Comparison of ENCODE assay signal across 8 cellular contexts in genomic region chr3:42025388-42026138, GRCh38.
DNase-seq lines count a peak whose midpoint lies in the region; ATAC-seq lines count a peak whose summit lies in the region.

No MANE protein-coding gene starts in this region.

- peak overlapping the region; percentile 38 for H3K4me3 ChIP-seq in neuron (ENCODE audit: low read length)

- DNase-seq in activated CD4-positive, alpha-beta memory T cell treated with anti-CD3 and anti-CD28 coated beads for 36 hours, result peak; percentile 13
- DNase-seq in activated CD4-positive, alpha-beta memory T cell treated with anti-CD3 and anti-CD28 coated beads, Interleukin-2, amount 10 ng/mL, durations not matched to agents 7 days and 5 days, result no peak
- DNase-seq in NCI-H2227 (lab: John Stamatoyannopoulos, UW; ENCODE audit: unreplicated experiment), result peak; percentile 91
- no peak for DNase-seq in activated T-helper 1 cell treated with anti-CD3 and anti-CD28 coated beads, Interleukin-12 subunit alpha, Interleukin-12 subunit beta, Interleukin-2, Interleukin-4 antibody, amounts not matched to agents 30 ng/mL and 10 ng/mL and 1 ng/mL, durations not matched to agents 14 hours and 24 hours and 36 hours (ENCODE audit: low spot score)
- DNase-seq in glomerular visceral epithelial cell (ENCODE audit: extremely low spot score), result peak; percentile 92
- no peak for DNase-seq in activated CD4-positive, CD25-positive, alpha-beta regulatory T cell treated with anti-CD3 and anti-CD28 coated beads, Interleukin-2, amount 50 U/mL, for 72 hours

- peaks cover 51% of the 10 kb centered on the region for H3K4me1 Mint-ChIP-seq in activated CD4-positive, alpha-beta memory T cell treated with anti-CD3 and anti-CD28 coated beads for 36 hours (ENCODE audit: low read depth)
- peaks cover 37% of the 10 kb centered on the region for H3K4me1 Mint-ChIP-seq in activated CD4-positive, alpha-beta memory T cell treated with anti-CD3 and anti-CD28 coated beads, Interleukin-2, amount 10 ng/mL, durations not matched to agents 7 days and 5 days
- peaks cover 52% of the 10 kb centered on the region for H3K4me1 Mint-ChIP-seq in activated T-helper 1 cell treated with anti-CD3 and anti-CD28 coated beads, Interleukin-12 subunit alpha, Interleukin-12 subunit beta, Interleukin-2, Interleukin-4 antibody, amounts not matched to agents 30 ng/mL and 10 ng/mL and 1 ng/mL, durations not matched to agents 14 hours and 24 hours and 36 hours (ENCODE audit: low read depth)

- intact Hi-C loops in activated CD4-positive, alpha-beta memory T cell treated with anti-CD3 and anti-CD28 coated beads for 36 hours (cut with micrococcal nuclease), result no loop called here
- intact Hi-C loops in activated T-helper 1 cell treated with anti-CD3 and anti-CD28 coated beads, Interleukin-12 subunit alpha, Interleukin-12 subunit beta, Interleukin-2, Interleukin-4 antibody, amounts not matched to agents 30 ng/mL and 10 ng/mL and 1 ng/mL, durations not matched to agents 14 hours and 24 hours and 36 hours (cut with micrococcal nuclease), result no loop called here

- H3K27me3 Mint-ChIP-seq in activated CD4-positive, alpha-beta memory T cell treated with anti-CD3 and anti-CD28 coated beads for 36 hours, result no peaks in the 10 kb centered on the region
- H3K27me3 Mint-ChIP-seq in activated CD4-positive, alpha-beta memory T cell treated with anti-CD3 and anti-CD28 coated beads, Interleukin-2, amount 10 ng/mL, durations not matched to agents 7 days and 5 days, result no peaks in the 10 kb centered on the region
- no peaks in the 10 kb centered on the region for H3K27me3 Mint-ChIP-seq in activated T-helper 1 cell treated with anti-CD3 and anti-CD28 coated beads, Interleukin-12 subunit alpha, Interleukin-12 subunit beta, Interleukin-2, Interleukin-4 antibody, amounts not matched to agents 30 ng/mL and 10 ng/mL and 1 ng/mL, durations not matched to agents 14 hours and 24 hours and 36 hours (ENCODE audit: insufficient read depth)

- H3K36me3 Mint-ChIP-seq in activated CD4-positive, alpha-beta memory T cell treated with anti-CD3 and anti-CD28 coated beads for 36 hours, result peaks cover 2% of the 10 kb centered on the region
- peaks cover 4% of the 10 kb centered on the region for H3K36me3 Mint-ChIP-seq in activated CD4-positive, alpha-beta memory T cell treated with anti-CD3 and anti-CD28 coated beads, Interleukin-2, amount 10 ng/mL, durations not matched to agents 7 days and 5 days (ENCODE audit: low read depth)
- peaks cover 8% of the 10 kb centered on the region for H3K36me3 Mint-ChIP-seq in activated T-helper 1 cell treated with anti-CD3 and anti-CD28 coated beads, Interleukin-12 subunit alpha, Interleukin-12 subunit beta, Interleukin-2, Interleukin-4 antibody, amounts not matched to agents 30 ng/mL and 10 ng/mL and 1 ng/mL, durations not matched to agents 14 hours and 24 hours and 36 hours (ENCODE audit: low read depth)

- H3K36me3 ChIP-seq in neuron (ENCODE audit: insufficient read depth, low read length), result no peaks in the 10 kb centered on the region

- H2AFZ ChIP-seq in neuron (ENCODE audit: low read depth, low read length), result no peak overlapping the region

- H3K4me1 ChIP-seq in neuron (ENCODE audit: insufficient read depth, low read length), result peaks cover 41% of the 10 kb centered on the region

- CTCF ChIA-PET in activated CD4-positive, alpha-beta memory T cell treated with anti-CD3 and anti-CD28 coated beads for 36 hours (lab: Charles Lee), result interaction anchor here (0.6 to 1.3 kb wide), 4 partner anchors 38 to 166 kb away, joined by 3 to 7 read pairs (median 4); no protein-coding TSS in a partner anchor
- CTCF ChIA-PET in activated CD4-positive, alpha-beta memory T cell treated with anti-CD3 and anti-CD28 coated beads, Interleukin-2, amount 10 ng/mL, durations not matched to agents 7 days and 5 days (lab: Charles Lee), result interaction anchor here (0.6 kb wide), 1 partner anchor 73 kb away, joined by 3 read pairs; no protein-coding TSS in a partner anchor

- no peak overlapping the region for H3K27ac Mint-ChIP-seq in activated CD4-positive, alpha-beta memory T cell treated with anti-CD3 and anti-CD28 coated beads for 36 hours
- H3K27ac Mint-ChIP-seq in activated CD4-positive, alpha-beta memory T cell treated with anti-CD3 and anti-CD28 coated beads, Interleukin-2, amount 10 ng/mL, durations not matched to agents 7 days and 5 days, result no peak overlapping the region
- peak overlapping the region; percentile 86 for H3K27ac Mint-ChIP-seq in activated T-helper 1 cell treated with anti-CD3 and anti-CD28 coated beads, Interleukin-12 subunit alpha, Interleukin-12 subunit beta, Interleukin-2, Interleukin-4 antibody, amounts not matched to agents 30 ng/mL and 10 ng/mL and 1 ng/mL, durations not matched to agents 14 hours and 24 hours and 36 hours

- no peaks in the 10 kb centered on the region for H3K9me3 ChIP-seq in neuron (ENCODE audit: low read length)

- no peak overlapping the region for H3K4me3 Mint-ChIP-seq in activated CD4-positive, alpha-beta memory T cell treated with anti-CD3 and anti-CD28 coated beads for 36 hours
- H3K4me3 Mint-ChIP-seq in activated CD4-positive, alpha-beta memory T cell treated with anti-CD3 and anti-CD28 coated beads, Interleukin-2, amount 10 ng/mL, durations not matched to agents 7 days and 5 days, result no peak overlapping the region
- H3K4me3 Mint-ChIP-seq in activated T-helper 1 cell treated with anti-CD3 and anti-CD28 coated beads, Interleukin-12 subunit alpha, Interleukin-12 subunit beta, Interleukin-2, Interleukin-4 antibody, amounts not matched to agents 30 ng/mL and 10 ng/mL and 1 ng/mL, durations not matched to agents 14 hours and 24 hours and 36 hours, result peak overlapping the region; percentile 38

- POLR2A ChIA-PET in activated CD4-positive, alpha-beta memory T cell treated with anti-CD3 and anti-CD28 coated beads for 36 hours (lab: Charles Lee), result interaction anchor here (0.5 to 1.9 kb wide), 3 partner anchors 11 to 15 kb away, joined by 3 to 5 read pairs (median 4); no protein-coding TSS in a partner anchor
- POLR2A ChIA-PET in activated CD4-positive, alpha-beta memory T cell treated with anti-CD3 and anti-CD28 coated beads, Interleukin-2, amount 10 ng/mL, durations not matched to agents 7 days and 5 days (lab: Charles Lee), result no interaction called here

- no peaks in the 10 kb centered on the region for H3K9me3 Mint-ChIP-seq in activated CD4-positive, alpha-beta memory T cell treated with anti-CD3 and anti-CD28 coated beads for 36 hours
- peaks cover 3% of the 10 kb centered on the region for H3K9me3 Mint-ChIP-seq in activated CD4-positive, alpha-beta memory T cell treated with anti-CD3 and anti-CD28 coated beads, Interleukin-2, amount 10 ng/mL, durations not matched to agents 7 days and 5 days
- no peaks in the 10 kb centered on the region for H3K9me3 Mint-ChIP-seq in activated T-helper 1 cell treated with anti-CD3 and anti-CD28 coated beads, Interleukin-12 subunit alpha, Interleukin-12 subunit beta, Interleukin-2, Interleukin-4 antibody, amounts not matched to agents 30 ng/mL and 10 ng/mL and 1 ng/mL, durations not matched to agents 14 hours and 24 hours and 36 hours

- peak; percentile 70 for ATAC-seq in HG02852 (IDR thresholded peaks at IDR 0.05; ENCODE audit: unreplicated experiment)

- no peaks in the 10 kb centered on the region for H3K27me3 ChIP-seq in neuron (ENCODE audit: insufficient read depth, low read length)

Comparison
In these comparisons a context has a peak if more than half of its experiments do, and no peak if none do; other contexts are left out.
1. DNase-seq: peak in activated CD4-positive, alpha-beta memory T cell treated with anti-CD3 and anti-CD28 coated beads for 36 hours (single experiment), NCI-H2227 (single experiment) and glomerular visceral epithelial cell (single experiment); none in activated CD4-positive, alpha-beta memory T cell treated with anti-CD3 and anti-CD28 coated beads, Interleukin-2, amount 10 ng/mL, durations not matched to agents 7 days and 5 days (single experiment), activated T-helper 1 cell treated with anti-CD3 and anti-CD28 coated beads, Interleukin-12 subunit alpha, Interleukin-12 subunit beta, Interleukin-2, Interleukin-4 antibody, amounts not matched to agents 30 ng/mL and 10 ng/mL and 1 ng/mL, durations not matched to agents 14 hours and 24 hours and 36 hours (single experiment) and activated CD4-positive, CD25-positive, alpha-beta regulatory T cell treated with anti-CD3 and anti-CD28 coated beads, Interleukin-2, amount 50 U/mL, for 72 hours (single experiment).